ENCODE assay signal across 8 cellular contexts in the genomic region with DNA sequence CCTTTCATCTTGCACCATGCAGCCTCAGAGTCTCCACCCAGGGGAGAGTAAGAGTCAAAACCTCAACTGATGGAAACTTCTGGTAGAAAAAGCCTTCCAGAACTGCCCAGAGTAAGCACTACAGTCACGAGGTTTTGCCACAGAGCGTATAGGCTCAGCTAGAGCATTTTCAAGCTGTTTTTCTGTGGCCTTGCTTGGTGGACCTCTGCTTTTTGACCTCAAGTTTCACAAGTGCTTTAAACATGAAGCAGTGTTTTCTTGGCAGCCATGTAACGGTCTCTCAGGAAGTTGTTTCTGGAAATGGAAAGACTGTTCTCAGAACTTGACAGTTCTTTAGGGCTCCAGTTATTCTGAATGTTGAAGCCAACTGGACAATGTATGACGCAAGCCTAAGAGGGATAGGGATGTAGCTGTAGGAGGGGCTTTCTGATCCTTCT.
DNase-seq lines count a peak whose midpoint lies in the region; ATAC-seq, FAIRE-seq and TF ChIP-seq lines count a peak whose summit lies in the region.

No MANE protein-coding gene starts in this region.

- H2AK5ac ChIP-seq in H1 (ENCODE audit: low read depth, low read length), result no peak overlapping the region

- H2BK20ac ChIP-seq in H1 (ENCODE audit: low read length), result peak overlapping the region; percentile 0; the same call in 1 of the 2 replicates

- POLR2A ChIA-PET in H1 (lab: Charles Lee; ENCODE audit: partially characterized antibody), result interaction anchor here (0.6 to 1.7 kb wide), 2 partner anchors 24 to 531 kb away, joined by 3 to 6 read pairs; no protein-coding TSS in a partner anchor

- H3K27ac ChIP-seq in H1 (ENCODE audit: low read depth, low read length), result no peak overlapping the region

- no peak overlapping the region for H4K5ac ChIP-seq in H1 (ENCODE audit: insufficient read length, low read depth, low read length)

- no peaks in the 10 kb centered on the region for H3K36me3 ChIP-seq in H1 (ENCODE audit: control insufficient read depth in 2 of 4, insufficient read depth in 4 of 4, low read length in 3 of 4)

- no peaks in the 10 kb centered on the region for H4K20me1 ChIP-seq in H1 (replicated peaks in 1 of 2; ENCODE audit: control insufficient read depth in 1 of 2, insufficient read depth in 2 of 2, low read length in 2 of 2)

- no peaks in the 10 kb centered on the region for H3K79me1 ChIP-seq in H1 (ENCODE audit: low read depth, low read length)

- 94% methylated on average over 4 of the region's 4 CpGs; no CpG with 5 or more reads in 1 of the 2 experiments for WGBS in H1 (ENCODE audit: extremely low coverage in 1 of 2, insufficient coverage in 1 of 2, insufficient read length in 1 of 2, insufficient replicate concordance in 2 of 2, low coverage in 1 of 2, low lambda C conversion rate in 2 of 2, missing lambda C conversion rate in 1 of 2), 2 experiments

- no peak overlapping the region for H3K14ac ChIP-seq in H1 (ENCODE audit: insufficient read length)

- H3K9me3 ChIP-seq in H1 (ENCODE audit: insufficient read depth in 2 of 2, low read depth in 1 of 2, low read length in 1 of 2), result peaks cover 0 to 2% of the 10 kb centered on the region in 2 experiments; a peak in 1 of 4 replicates

- H3K4me2 ChIP-seq in H1 (ENCODE audit: insufficient read depth in 1 of 2, low read depth in 2 of 2, low read length in 2 of 2), result no peak overlapping the region

- 0 out of 7 replicates have a peak, but pooled peaks cover 0 to 2% (median 0%) of the 10 kb centered on the region in 4 experiments for H3K27me3 ChIP-seq in H1 (replicated peaks in 1 of 4; ENCODE audit: control insufficient read depth in 3 of 4, extremely low read depth in 1 of 4, insufficient read depth in 3 of 4, low read length in 3 of 4)

- DNase-seq in H1 (ENCODE audit: low read depth in 1 of 2, low spot score in 2 of 2), result no peak
- no peak for DNase-seq in stimulated activated naive B cell treated with anti-CD40 and anti-IgM and Interleukin-4, amounts not matched to agents 10 μg/mL and 1 μg/mL and 100 μg/mL, for 72 hours
- no peak for DNase-seq in RPMI8226
- no peak for DNase-seq in T-helper 9 cell
- DNase-seq in NCI-H345 (lab: John Stamatoyannopoulos, UW), result no peak
- DNase-seq in Calu3, result no peak

- H3K27me3 Mint-ChIP-seq in stimulated activated naive B cell treated with anti-CD40 and anti-IgM and Interleukin-4, amounts not matched to agents 10 μg/mL and 1 μg/mL and 100 μg/mL, for 72 hours, result peaks cover 0 to 5% of the 10 kb centered on the region in 2 donors
- H3K27me3 Mint-ChIP-seq in Calu3 (ENCODE audit: unreplicated experiment), result no peaks in the 10 kb centered on the region

- peaks cover 29 to 47% of the 10 kb centered on the region in 2 donors for H3K4me1 Mint-ChIP-seq in stimulated activated naive B cell treated with anti-CD40 and anti-IgM and Interleukin-4, amounts not matched to agents 10 μg/mL and 1 μg/mL and 100 μg/mL, for 72 hours
- peaks cover 38% of the 10 kb centered on the region for H3K4me1 Mint-ChIP-seq in Calu3 (ENCODE audit: low read depth, unreplicated experiment)

- H2AFZ ChIP-seq in H1 (ENCODE audit: low read length), result no peak overlapping the region

- H2BK12ac ChIP-seq in H1 (ENCODE audit: low read depth, low read length), result no peak overlapping the region

- no peak overlapping the region for H3K56ac ChIP-seq in H1 (replicated peaks; ENCODE audit: insufficient read length, low read depth, low read length)

- no peak overlapping the region for H3K23ac ChIP-seq in H1 (ENCODE audit: insufficient read length)

- no peak overlapping the region for H2BK120ac ChIP-seq in H1 (replicated peaks; ENCODE audit: low read depth, low read length)

- no peak for FAIRE-seq in H1 (lab: Jason Lieb, UNC)

- peak; percentile 76 for ATAC-seq in GM19397 (IDR thresholded peaks at IDR 0.05; ENCODE audit: unreplicated experiment)
- ATAC-seq in HG03378 (IDR thresholded peaks at IDR 0.05; ENCODE audit: unreplicated experiment), result peak; percentile 77
- peak; percentile 96 for ATAC-seq in stimulated activated naive B cell treated with anti-CD40 and anti-IgM and Interleukin-4, amounts not matched to agents 10 μg/mL and 1 μg/mL and 100 μg/mL, for 72 hours (replicated peaks)

- peak overlapping the region; percentile 77; the same call in 1 of the 2 replicates for H2BK15ac ChIP-seq in H1 (ENCODE audit: low read length)

- H3K4ac ChIP-seq in H1 (replicated peaks; ENCODE audit: insufficient read length, low read depth, low read length), result no peak overlapping the region

- H2BK5ac ChIP-seq in H1 (ENCODE audit: low read depth, low read length), result no peak overlapping the region

- BruUV-seq in Calu3 (replicated peaks; lab: Mats Ljungman, UMichigan), result no TSS peak

- H3K18ac ChIP-seq in H1 (ENCODE audit: extremely low read depth, low read length), result no peak overlapping the region

- H3K36me3 Mint-ChIP-seq in stimulated activated naive B cell treated with anti-CD40 and anti-IgM and Interleukin-4, amounts not matched to agents 10 μg/mL and 1 μg/mL and 100 μg/mL, for 72 hours, result peaks cover 27 to 33% of the 10 kb centered on the region in 2 donors
- H3K36me3 Mint-ChIP-seq in Calu3 (ENCODE audit: insufficient read depth, unreplicated experiment), result peaks cover 6% of the 10 kb centered on the region

- no peak overlapping the region for H4K91ac ChIP-seq in H1 (replicated peaks; ENCODE audit: insufficient read length, low read length)

- no peak for TF ChIP-seq CTCF in H1 (IDR thresholded peaks at IDR 0.05; ENCODE audit: control extremely low read depth in 1 of 3, insufficient read depth in 1 of 3, low read depth in 1 of 3, low read length in 3 of 3)
- no peak for TF ChIP-seq CTCF in Calu3 (IDR thresholded peaks at IDR 0.05; ENCODE audit: unreplicated experiment)

- no peaks in the 10 kb centered on the region for H3K23me2 ChIP-seq in H1 (ENCODE audit: low read depth, low read length)

- no peak overlapping the region for H3K9ac ChIP-seq in H1 (replicated peaks in 1 of 4; ENCODE audit: extremely low read depth in 1 of 4, low read depth in 3 of 4, low read length in 3 of 4)

- no peak for TF ChIP-seq EP300 in H1 (IDR thresholded peaks at IDR 0.05; ENCODE audit: borderline replicate concordance in 1 of 2, low read depth in 2 of 2, low read length in 2 of 2)

- H3K79me2 ChIP-seq in H1 (ENCODE audit: control insufficient read depth in 1 of 2, insufficient read depth in 2 of 2, low read length in 2 of 2), result no peaks in the 10 kb centered on the region

- TF ChIP-seq RAD21 in H1 (IDR thresholded peaks at IDR 0.05 in 1 of 2, conservative IDR thresholded peaks at IDR 0.05 in 1 of 2; ENCODE audit: low read depth in 2 of 2, low read length in 2 of 2), result no peak

- intact Hi-C loops in Calu3 (cut with micrococcal nuclease; ENCODE audit: unreplicated experiment), result no loop called here

- no peak overlapping the region for H3K4me3 ChIP-seq in H1 (ENCODE audit: extremely low read depth in 1 of 4, insufficient read depth in 2 of 4, low read depth in 3 of 4, low read length in 4 of 4)

- TF ChIP-seq POLR2A in H1 (IDR thresholded peaks at IDR 0.05; ENCODE audit: control extremely low read depth in 1 of 2, low read depth in 2 of 2, low read length in 2 of 2), result no peak

- no peak overlapping the region for H3K4me3 Mint-ChIP-seq in stimulated activated naive B cell treated with anti-CD40 and anti-IgM and Interleukin-4, amounts not matched to agents 10 μg/mL and 1 μg/mL and 100 μg/mL, for 72 hours
- no peak overlapping the region for H3K4me3 Mint-ChIP-seq in Calu3 (ENCODE audit: low read depth, unreplicated experiment)

- peaks cover 8 to 18% (median 10%) of the 10 kb centered on the region in 4 experiments for H3K4me1 ChIP-seq in H1 (replicated peaks in 1 of 4; ENCODE audit: control insufficient read depth in 3 of 4, insufficient read depth in 4 of 4, low read length in 3 of 4)

- no peak overlapping the region for H3K27ac Mint-ChIP-seq in stimulated activated naive B cell treated with anti-CD40 and anti-IgM and Interleukin-4, amounts not matched to agents 10 μg/mL and 1 μg/mL and 100 μg/mL, for 72 hours
- no peak overlapping the region for H3K27ac Mint-ChIP-seq in Calu3 (ENCODE audit: unreplicated experiment)

- no peak overlapping the region for H4K8ac ChIP-seq in H1 (ENCODE audit: extremely low read depth, insufficient read depth, low read length)

- peaks cover 2 to 4% of the 10 kb centered on the region in 2 donors for H3K9me3 Mint-ChIP-seq in stimulated activated naive B cell treated with anti-CD40 and anti-IgM and Interleukin-4, amounts not matched to agents 10 μg/mL and 1 μg/mL and 100 μg/mL, for 72 hours
- H3K9me3 Mint-ChIP-seq in Calu3 (ENCODE audit: low read depth, unreplicated experiment), result no peaks in the 10 kb centered on the region

- CTCF ChIA-PET in H1 (lab: Charles Lee; ENCODE audit: partially characterized antibody) (interaction anchor here (0.9 to 1.2 kb wide), 3 partner anchors 19 to 70 kb away, joined by 3 to 5 read pairs (median 3); no protein-coding TSS in a partner anchor), Calu3 (lab: Charles Lee) (no interaction called here)

TF ChIP-seq in H1, 55 proteins besides CTCF, POLR2A, EP300 and RAD21 (continues in another document):
- no peak for TF ChIP-seq RFX5 (IDR thresholded peaks at IDR 0.05; ENCODE audit: borderline replicate concordance, low read depth, low read length)
- no peak for TF ChIP-seq SP2 (IDR thresholded peaks at IDR 0.05; ENCODE audit: low read length)
- no peak for TF ChIP-seq BACH1 (IDR thresholded peaks at IDR 0.05; ENCODE audit: low read length)
- no peak for TF ChIP-seq RBBP5 (IDR thresholded peaks at IDR 0.05; ENCODE audit: borderline replicate concordance, low read depth, low read length)
- no peak for TF ChIP-seq SUZ12 (IDR thresholded peaks at IDR 0.05; ENCODE audit: low read length)
- no peak for TF ChIP-seq TBP (IDR thresholded peaks at IDR 0.05; ENCODE audit: low read depth, low read length)
- TF ChIP-seq, protein P1, sequence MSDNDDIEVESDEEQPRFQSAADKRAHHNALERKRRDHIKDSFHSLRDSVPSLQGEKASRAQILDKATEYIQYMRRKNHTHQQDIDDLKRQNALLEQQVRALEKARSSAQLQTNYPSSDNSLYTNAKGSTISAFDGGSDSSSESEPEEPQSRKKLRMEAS (IDR thresholded peaks at IDR 0.05), result no peak
- TF ChIP-seq, protein P2, sequence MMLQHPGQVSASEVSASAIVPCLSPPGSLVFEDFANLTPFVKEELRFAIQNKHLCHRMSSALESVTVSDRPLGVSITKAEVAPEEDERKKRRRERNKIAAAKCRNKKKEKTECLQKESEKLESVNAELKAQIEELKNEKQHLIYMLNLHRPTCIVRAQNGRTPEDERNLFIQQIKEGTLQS (IDR thresholded peaks at IDR 0.05; ENCODE audit: insufficient read depth, low read depth, low read length), result no peak
- TF ChIP-seq RXRA (IDR thresholded peaks at IDR 0.05; ENCODE audit: insufficient read depth, low read depth, low read length), result no peak
- TF ChIP-seq SRF (IDR thresholded peaks at IDR 0.05; ENCODE audit: low read depth, low read length), result no peak
- no peak for TF ChIP-seq CTBP2 (IDR thresholded peaks at IDR 0.05; ENCODE audit: borderline replicate concordance, insufficient read depth, insufficient read length, low read length)
- TF ChIP-seq FOSL1 (IDR thresholded peaks at IDR 0.05; ENCODE audit: insufficient read depth, low read depth, low read length), result no peak
- no peak for TF ChIP-seq CEBPB (IDR thresholded peaks at IDR 0.05; ENCODE audit: low read depth, low read length)
- no peak for TF ChIP-seq HDAC6 (IDR thresholded peaks at IDR 0.05; ENCODE audit: low read depth, low read length)
